ENCODE assay signal across 8 cellular contexts in genomic region chr19:42219812-42220750, GRCh38. TPM values are rescaled to one million over a fixed set of nuclear protein-coding genes. Genes with fewer than 3 reads are reported as not detected.
DNase-seq lines count a peak whose midpoint lies in the region; ATAC-seq and TF ChIP-seq lines count a peak whose summit lies in the region.

ZNF526 (plus strand) TSS chr19:42220312; CDS start chr19:42224404, 4,092 bp downstream.

- H3K27me3 ChIP-seq in mucosa of rectum (ENCODE audit: control insufficient read depth in 2 of 2, insufficient read depth in 2 of 2, low read length in 2 of 2), result no peaks in the 10 kb centered on the region

- peak within 1 kb of the TSS; percentile 78 to 84 for H3K27ac ChIP-seq in mucosa of rectum (ENCODE audit: low read depth in 2 of 2, low read length in 2 of 2)

- H3K36me3 ChIP-seq in mucosa of rectum (ENCODE audit: control insufficient read depth in 2 of 2, insufficient read depth in 2 of 2, low read length in 2 of 2), result peaks cover 11 to 13% of the 10 kb centered on the region in 2 donors

- peaks cover 38 to 46% of the 10 kb centered on the region in 2 donors for H3K4me1 ChIP-seq in mucosa of rectum (ENCODE audit: control insufficient read depth in 2 of 2, insufficient read depth in 2 of 2, low read length in 2 of 2)

- peak; percentile 65 for ATAC-seq in GM21723 (IDR thresholded peaks at IDR 0.05; ENCODE audit: unreplicated experiment)

- H3K4me3 ChIP-seq in mucosa of rectum (ENCODE audit: low read length in 2 of 2), result peak within 1 kb of the TSS; percentile 92 to 99

- H3K9me3 ChIP-seq in mucosa of rectum (ENCODE audit: control insufficient read depth in 2 of 2, low read length in 2 of 2), result no peaks in the 10 kb centered on the region

- DNase-seq in DMS53 (lab: John Stamatoyannopoulos, UW) (peak; percentile 99), KG1 (lab: John Stamatoyannopoulos, UW) (peak; percentile 89), erythroblast (lab: John Stamatoyannopoulos, UW) (peak; percentile 98 to 99)
- DNase-seq in activated T-cell treated with anti-CD3 and anti-CD28 coated beads, Interleukin-2, amount 50 U/mL, for 1 hour, result peak; percentile 96
- DNase-seq in stimulated activated CD8-positive, alpha-beta memory T cell treated with anti-CD3 and anti-CD28 coated beads, Interleukin-4, amount 100 ng/mL, for 4 hours (ENCODE audit: low read depth in 2 of 2, low spot score in 1 of 2), result peak; percentile 89 to 95

- peak; percentile 86 for TF ChIP-seq POLR2A in erythroblast (IDR thresholded peaks at IDR 0.05; ENCODE audit: low read length)

- peak within 1 kb of the TSS; percentile 94 for H3K9ac ChIP-seq in mucosa of rectum (ENCODE audit: low read depth in 1 of 2, low read length in 2 of 2)

TF ChIP-seq in PFSK-1, 5 proteins besides CTCF, POLR2A, EP300 and RAD21:
- peak; percentile 99 for TF ChIP-seq POLR2AphosphoS5 (IDR thresholded peaks at IDR 0.05; ENCODE audit: low read depth, low read length)
- peak in 1 of 2 experiments; percentile 60; a peak in 1 of 4 replicates for TF ChIP-seq REST (IDR thresholded peaks at IDR 0.05; ENCODE audit: insufficient read depth in 1 of 2, low read depth in 2 of 2, low read length in 2 of 2)
- TF ChIP-seq FOXP2 (optimal IDR thresholded peaks at IDR 0.05; ENCODE audit: borderline replicate concordance, extremely low read depth, extremely low read length, insufficient read depth), result no peak
- TF ChIP-seq SIN3A (IDR thresholded peaks at IDR 0.05; ENCODE audit: borderline replicate concordance, insufficient read depth, low read length), result peak; percentile 85
- TF ChIP-seq TAF1 (IDR thresholded peaks at IDR 0.05; ENCODE audit: borderline replicate concordance, insufficient read depth, low read length), result peak; percentile 92

RNA-seq across cellular contexts. Expression of gene ZNF526, which starts in this region (rescaled TPM):
- polyA plus RNA-seq in PFSK-1 (2012; ENCODE audit: insufficient read length, low read depth), result 27.8 TPM

Comparison
In these comparisons a context has a peak if more than half of its experiments do, and no peak if none do; other contexts are left out.
1. Peak in every context shown above with its lines: DNase-seq, ATAC-seq, H3K4me3 ChIP-seq and H3K27ac ChIP-seq.